In the genomic region with DNA sequence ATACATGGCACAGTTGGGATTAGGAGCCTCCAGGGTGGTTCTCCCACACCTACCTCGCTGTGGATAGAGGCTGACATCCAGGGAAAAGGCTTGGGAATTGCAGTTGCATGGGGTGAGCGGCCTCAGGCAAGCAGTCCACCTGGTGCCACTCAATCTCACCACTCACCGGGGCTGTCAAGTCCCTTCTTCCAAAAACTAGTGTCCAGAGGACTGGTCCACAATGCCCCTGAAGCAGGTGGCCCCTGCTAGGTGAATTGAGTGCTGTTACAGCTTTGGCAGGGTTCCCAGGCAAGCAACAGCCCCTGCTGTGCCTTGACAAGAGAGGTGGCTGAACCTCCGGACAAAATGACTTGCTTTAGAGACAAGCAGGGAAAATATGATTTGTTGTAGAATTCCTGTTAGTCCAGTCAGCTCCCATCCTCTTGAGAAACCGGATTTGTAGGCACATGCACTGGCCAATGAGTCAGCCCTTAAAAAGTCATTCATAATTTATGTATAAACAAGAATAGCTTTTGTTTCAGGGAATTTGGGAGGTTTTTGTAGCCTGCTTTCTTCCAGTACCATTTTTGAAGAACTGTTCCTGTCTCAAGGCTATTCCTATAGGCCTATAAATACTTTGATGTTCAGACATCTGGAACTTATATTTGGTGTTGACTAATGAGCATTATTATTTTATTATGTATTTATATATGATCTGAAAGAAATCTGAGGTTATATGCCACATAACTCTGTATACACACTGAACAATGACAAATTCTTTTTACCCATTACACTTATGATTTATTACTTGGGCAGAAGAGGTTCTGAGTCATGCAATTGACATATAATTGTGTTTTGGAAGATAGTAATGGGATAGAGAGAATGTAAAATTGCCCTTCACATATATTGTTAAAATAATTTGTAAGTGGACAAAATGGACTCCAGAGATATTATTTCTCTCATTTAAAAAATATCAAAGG, we compare ENCODE assay signal across 8 cellular contexts.
DNase-seq lines count a peak whose midpoint lies in the region; ATAC-seq and TF ChIP-seq lines count a peak whose summit lies in the region.

No MANE protein-coding gene starts in this region.

- no peaks in the 10 kb centered on the region for H3K79me2 ChIP-seq in MM.1S (ENCODE audit: low read length)

- no peaks in the 10 kb centered on the region for H4K20me1 ChIP-seq in MM.1S (ENCODE audit: insufficient read depth, low read length)

- H3K4me1 ChIP-seq in esophagus muscularis mucosa (peaks cover 0 to 54% (median 36%) of the 10 kb centered on the region in 4 donors), sigmoid colon (peaks cover 0 to 20% (median 16%) of the 10 kb centered on the region in 4 donors), MM.1S (ENCODE audit: low read length) (no peaks in the 10 kb centered on the region)

- H3K27me3 ChIP-seq in esophagus muscularis mucosa (no peaks in the 10 kb centered on the region), sigmoid colon (no peaks in the 10 kb centered on the region), MM.1S (replicated peaks; ENCODE audit: insufficient read depth, low read length) (no peaks in the 10 kb centered on the region)

- H3K4me3 ChIP-seq in esophagus muscularis mucosa (peak overlapping the region; percentile 22 to 50 (median 34)), sigmoid colon (no peak overlapping the region), MM.1S (ENCODE audit: low read length) (no peak overlapping the region)

- no peak overlapping the region for H2AFZ ChIP-seq in MM.1S (ENCODE audit: low read length)

- no peak overlapping the region for H3K4me2 ChIP-seq in MM.1S (ENCODE audit: low read depth, low read length)

- no peaks in the 10 kb centered on the region for H3K9me3 ChIP-seq in esophagus muscularis mucosa
- no peaks in the 10 kb centered on the region for H3K9me3 ChIP-seq in sigmoid colon
- no peaks in the 10 kb centered on the region for H3K9me3 ChIP-seq in MM.1S (replicated peaks; ENCODE audit: insufficient read depth, low read length)

- H3K36me3 ChIP-seq in esophagus muscularis mucosa (no peaks in the 10 kb centered on the region), sigmoid colon (no peaks in the 10 kb centered on the region), MM.1S (replicated peaks; ENCODE audit: insufficient read depth, low read length) (no peaks in the 10 kb centered on the region)

- H3K27ac ChIP-seq in esophagus muscularis mucosa (replicated peaks in 1 of 4) (peak overlapping the region; percentile 68 to 84 (median 78)), sigmoid colon (peak overlapping the region; percentile 47 to 81 (median 56)), MM.1S (ENCODE audit: low read length) (no peak overlapping the region)

- no peaks in the 10 kb centered on the region for H3F3A ChIP-seq in MM.1S (ENCODE audit: insufficient read depth, low read length)

- 35% methylated on average over 5 of the region's 5 CpGs for WGBS in esophagus muscularis mucosa
- WGBS in sigmoid colon, 2 donors = 66 to 68% methylated on average over 5 of the region's 5 CpGs

- intact Hi-C loops in esophagus muscularis mucosa (cut with DNase I) (loop anchor here (10.0 kb wide), 1 partner anchor 120 kb away; no protein-coding TSS in a partner anchor), sigmoid colon (cut with DNase I) (no loop called here)

- no peak overlapping the region for H3K9ac ChIP-seq in MM.1S (ENCODE audit: low read length)

- TF ChIP-seq EP300 in esophagus muscularis mucosa (IDR thresholded peaks at IDR 0.05) (no peak), sigmoid colon (IDR thresholded peaks at IDR 0.05) (no peak)

- peak; percentile 89 for DNase-seq in GM04503 (ENCODE audit: low read depth)
- peak; percentile 94 for DNase-seq in NCI-H748 treated with DMSO at 0.1 percent for 48 hours (lab: John Stamatoyannopoulos, UW)
- DNase-seq in esophagus muscularis mucosa (ENCODE audit: extremely low spot score) = no peak
- peak; percentile 62 for DNase-seq in sigmoid colon
- no peak for DNase-seq in GM20000 (ENCODE audit: low spot score)
- no peak for DNase-seq in MM.1S

- TF ChIP-seq POLR2A in esophagus muscularis mucosa (IDR thresholded peaks at IDR 0.05; ENCODE audit: low read depth) (no peak), sigmoid colon (IDR thresholded peaks at IDR 0.05) (no peak)

- no peak for ATAC-seq in HG02623 (IDR thresholded peaks at IDR 0.05; ENCODE audit: unreplicated experiment)
- no peak for ATAC-seq in GM18867 (IDR thresholded peaks at IDR 0.05; ENCODE audit: unreplicated experiment)

- H3K9me2 ChIP-seq in MM.1S (replicated peaks; ENCODE audit: insufficient read depth, low read length) = no peaks in the 10 kb centered on the region

- TF ChIP-seq CTCF in esophagus muscularis mucosa (IDR thresholded peaks at IDR 0.05) (no peak), sigmoid colon (IDR thresholded peaks at IDR 0.05) (no peak), GM20000 (IDR thresholded peaks at IDR 0.05; ENCODE audit: extremely low read depth, missing control alignments) (no peak), MM.1S (IDR thresholded peaks at IDR 0.05; ENCODE audit: low read length) (no peak)

Comparison
In these comparisons a context has a peak if more than half of its experiments do, and no peak if none do; other contexts are left out.
1. DNase-seq: peak in GM04503 (single experiment), NCI-H748 treated with DMSO at 0.1 percent for 48 hours (single experiment) and sigmoid colon (single experiment); none in esophagus muscularis mucosa (single experiment), GM20000 (single experiment) and MM.1S (single experiment).
2. H3K4me3 ChIP-seq: peak in esophagus muscularis mucosa (4 of 4); none in sigmoid colon (0 of 4) and MM.1S (single experiment).